ENCODE assay signal across 29 cellular contexts in genomic region chr1:175793617-175794016, GRCh38. TPM values are rescaled to one million over a fixed set of nuclear protein-coding genes. Genes with fewer than 3 reads are reported as not detected.
"Had no signal": no experiment of that assay in that cellular context is flagged by ENCODE, and none has a peak within 500 bp of the region (broad histone marks: within the 10 kb centered on the region; RNA-seq: fewer than 3 reads in every experiment).

No MANE protein-coding gene starts in this region.

- H3K36me3 ChIP-seq: colonic mucosa, esophagus muscularis mucosa, gastroesophageal sphincter, neutrophil, pancreas, sigmoid colon, spleen, vagina had no signal

- FAIRE-seq: endothelial cell of umbilical vein, pancreas had no signal

- H3K27ac ChIP-seq: colonic mucosa, esophagus muscularis mucosa, foreskin keratinocyte, gastroesophageal sphincter, neutrophil, pancreas, sigmoid colon, skin epidermis, spleen, vagina had no signal

- H3K9me3 ChIP-seq: colonic mucosa, esophagus muscularis mucosa, gastroesophageal sphincter, mucosa of descending colon, neutrophil, pancreas, sigmoid colon, spleen, vagina had no signal

- H3K4me3 ChIP-seq: colonic mucosa, esophagus muscularis mucosa, gastroesophageal sphincter, mucosa of descending colon, pancreas, sigmoid colon, skin epidermis, spleen, vagina had no signal

- ATAC-seq: foreskin keratinocyte; gastroesophageal sphincter; mucosa of descending colon; natural killer cell treated with Interleukin-12 subunit alpha and Interleukin-12 subunit beta and Interleukin-15 and Interleukin-18, amount 100 ng/mL, for 72 hours; pancreas; stimulated activated naive B cell treated with anti-CD40 and anti-IgM and Interleukin-4, amounts not matched to agents 10 μg/mL and 1 μg/mL and 100 μg/mL, for 72 hours had no signal

- DNase-seq: colonic mucosa; dermis blood vessel endothelial cell; effector memory CD4-positive, alpha-beta T cell; foreskin keratinocyte; hypothalamus; immature natural killer cell; islet precursor cell; kidney glomerular epithelial cell; mesenchymal stem cell; mucosa of descending colon; naive B cell; pancreas; right cardiac atrium; sigmoid colon; spleen; stimulated activated naive B cell treated with anti-CD40 and anti-IgM and Interleukin-4, amounts not matched to agents 10 μg/mL and 1 μg/mL and 100 μg/mL, for 72 hours; trophoblast cell had no signal

- H3K27me3 ChIP-seq: colonic mucosa, esophagus muscularis mucosa, neutrophil, pancreas, sigmoid colon, vagina had no signal

- H3K4me1 ChIP-seq: colonic mucosa, foreskin keratinocyte, gastroesophageal sphincter, pancreas, sigmoid colon, spleen, vagina had no signal

RNA-seq across cellular contexts. Expression of gene TNR, which starts 50.2 kb away (rescaled TPM):
- total RNA-seq: chondrocyte; dermis blood vessel endothelial cell; epithelial cell of proximal tubule; fibroblast of lung; foreskin keratinocyte; lung microvascular endothelial cell; mesothelial cell of epicardium; natural killer cell treated with Interleukin-12 subunit alpha and Interleukin-12 subunit beta and Interleukin-15 and Interleukin-18, amount 100 ng/mL, for 72 hours had no signal
- polyA plus RNA-seq: fibroblast of lung, foreskin keratinocyte, right cardiac atrium had no signal
